Comparison of ENCODE assay signal across 22 cellular contexts in the genomic region with DNA sequence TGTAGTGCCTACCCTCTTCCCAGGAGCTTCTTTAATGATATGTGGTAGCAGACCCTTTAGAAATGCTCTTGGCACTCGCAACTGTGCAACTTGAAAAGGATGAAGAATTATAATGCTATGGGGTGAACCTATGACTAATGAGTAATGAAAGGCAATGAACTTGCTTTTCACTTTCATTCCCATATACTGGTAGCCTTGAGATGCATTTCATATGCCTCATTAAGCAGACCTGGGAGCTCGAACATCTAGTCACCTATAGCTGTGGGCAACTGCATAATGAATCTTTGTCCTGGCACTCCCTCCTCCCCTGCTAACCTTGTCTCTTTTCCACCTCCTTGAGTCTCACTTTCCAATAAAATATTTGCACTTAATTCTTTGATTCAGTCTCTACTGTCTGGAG.
"Had no signal": no experiment of that assay in that cellular context is flagged by ENCODE, and none has a peak within 500 bp of the region (broad histone marks: within the 10 kb centered on the region; RNA-seq: fewer than 3 reads in every experiment).

No MANE protein-coding gene starts in this region.

- H3K27ac Mint-ChIP-seq: activated CD4-positive, alpha-beta T cell treated with anti-CD3 and anti-CD28 coated beads, Interleukin-2, amount 10 ng/mL, durations not matched to agents 7 days and 5 days; activated naive CD8-positive, alpha-beta T cell; natural killer cell treated with Interleukin-12 subunit alpha and Interleukin-12 subunit beta and Interleukin-15 and Interleukin-18, amount 100 ng/mL, for 72 hours; T-helper 1 cell treated with Interleukin-12 subunit alpha and Interleukin-12 subunit beta and Interleukin-4 antibody, amounts not matched to agents 30 μg/mL and 1 μg/mL, for 36 hours had no signal

- H3K9me3 Mint-ChIP-seq: natural killer cell treated with Interleukin-12 subunit alpha and Interleukin-12 subunit beta and Interleukin-15 and Interleukin-18, amount 100 ng/mL, for 72 hours; T-helper 1 cell treated with Interleukin-12 subunit alpha and Interleukin-12 subunit beta and Interleukin-4 antibody, amounts not matched to agents 30 μg/mL and 1 μg/mL, for 36 hours had no signal

- ATAC-seq: body of pancreas; left colon; lower lobe of right lung; natural killer cell treated with Interleukin-12 subunit alpha and Interleukin-12 subunit beta and Interleukin-15 and Interleukin-18, amount 100 ng/mL, for 72 hours had no signal

- H3K4me2 ChIP-seq: hepatocyte had no signal

- H3K4me3 ChIP-seq: body of pancreas, dorsolateral prefrontal cortex, hepatocyte, lower lobe of right lung, stomach, vagina had no signal

- H3K27ac ChIP-seq: body of pancreas, dorsolateral prefrontal cortex, hepatocyte, lower lobe of right lung, stomach, vagina had no signal

- H3K4me1 ChIP-seq: body of pancreas, lower lobe of right lung, stomach, vagina had no signal

- DNase-seq: activated CD4-positive, alpha-beta T cell treated with anti-CD3 and anti-CD28 coated beads, Interleukin-2, amount 10 ng/mL, durations not matched to agents 7 days and 5 days; activated CD8-positive, alpha-beta memory T cell treated with anti-CD3 and anti-CD28 coated beads for 24 hours; activated CD8-positive, alpha-beta memory T cell treated with anti-CD3 and anti-CD28 coated beads, Interleukin-2, amount 50 U/mL, for 48 hours; activated effector memory CD4-positive, alpha-beta T cell treated with anti-CD3 and anti-CD28 coated beads, Interleukin-2, amount 50 U/mL, for 16 hours; activated T-cell treated with anti-CD3 and anti-CD28 coated beads, Interleukin-2, amount 50 U/mL, for 48 hours; amniotic stem cell; body of pancreas; dorsolateral prefrontal cortex; foreskin fibroblast; left colon; lower lobe of right lung; retina; stimulated activated CD4-positive, alpha-beta T cell treated with anti-CD3 and anti-CD28 coated beads, Interleukin-2, amount 100 ng/mL, for 24 hours; stomach; trophoblast cell had no signal

- H2AFZ ChIP-seq: hepatocyte had no signal

- H3K4me3 Mint-ChIP-seq: activated CD4-positive, alpha-beta T cell treated with anti-CD3 and anti-CD28 coated beads, Interleukin-2, amount 10 ng/mL, durations not matched to agents 7 days and 5 days; activated naive CD8-positive, alpha-beta T cell; natural killer cell treated with Interleukin-12 subunit alpha and Interleukin-12 subunit beta and Interleukin-15 and Interleukin-18, amount 100 ng/mL, for 72 hours; T-helper 1 cell treated with Interleukin-12 subunit alpha and Interleukin-12 subunit beta and Interleukin-4 antibody, amounts not matched to agents 30 μg/mL and 1 μg/mL, for 36 hours had no signal

- H3K36me3 Mint-ChIP-seq: activated naive CD8-positive, alpha-beta T cell; natural killer cell treated with Interleukin-12 subunit alpha and Interleukin-12 subunit beta and Interleukin-15 and Interleukin-18, amount 100 ng/mL, for 72 hours had no signal

- H3K79me2 ChIP-seq: hepatocyte had no signal

- H3K36me3 ChIP-seq: lower lobe of right lung, stomach, vagina had no signal

- H3K9me3 ChIP-seq: body of pancreas, lower lobe of right lung, stomach, vagina had no signal

- H3K27me3 ChIP-seq: body of pancreas, hepatocyte, stomach, vagina had no signal

- FAIRE-seq: colon, islet of Langerhans had no signal
